Comparison of ENCODE assay signal across 1 cellular context in the genomic region with DNA sequence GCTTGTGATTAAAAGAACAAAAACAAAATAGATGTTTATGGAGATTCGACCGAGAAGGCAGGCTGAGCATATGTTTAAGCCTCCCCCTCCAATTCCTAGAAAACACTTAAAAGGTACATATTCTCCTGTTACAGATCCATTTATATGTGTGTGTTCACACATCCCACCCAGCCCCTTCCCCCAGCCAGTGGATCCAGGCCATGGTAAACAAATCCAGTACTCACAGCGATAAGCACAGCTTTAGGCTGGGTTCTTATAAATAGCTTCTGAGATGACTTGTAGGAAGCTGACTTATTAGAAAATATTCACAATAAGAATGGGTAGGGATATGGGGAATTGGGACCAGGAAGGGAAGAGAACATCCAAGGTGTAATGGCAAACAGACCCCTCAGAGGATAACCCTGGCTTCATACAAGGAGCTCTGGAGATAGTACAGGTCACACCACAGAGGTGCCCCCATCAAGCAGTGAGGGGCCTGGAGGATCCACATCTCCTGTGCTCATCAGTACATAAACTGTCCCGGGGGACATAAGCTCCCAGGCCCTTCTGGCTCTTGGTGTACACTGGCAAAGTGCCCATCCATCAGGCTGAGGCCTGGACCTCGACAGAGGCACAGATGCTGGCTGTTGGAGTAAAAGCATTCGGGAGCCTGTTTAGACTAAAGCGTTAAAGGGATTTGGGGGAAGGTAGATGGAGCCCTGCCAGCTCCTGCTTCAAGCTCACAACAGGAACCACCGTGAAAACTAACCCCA.
TF ChIP-seq lines count a peak whose summit lies in the region.

No MANE protein-coding gene starts in this region.

TF ChIP-seq in HEK293, 187 proteins besides CTCF, POLR2A, EP300 and RAD21 (continued from another document and continues in another):
- TF ChIP-seq, protein P1, sequence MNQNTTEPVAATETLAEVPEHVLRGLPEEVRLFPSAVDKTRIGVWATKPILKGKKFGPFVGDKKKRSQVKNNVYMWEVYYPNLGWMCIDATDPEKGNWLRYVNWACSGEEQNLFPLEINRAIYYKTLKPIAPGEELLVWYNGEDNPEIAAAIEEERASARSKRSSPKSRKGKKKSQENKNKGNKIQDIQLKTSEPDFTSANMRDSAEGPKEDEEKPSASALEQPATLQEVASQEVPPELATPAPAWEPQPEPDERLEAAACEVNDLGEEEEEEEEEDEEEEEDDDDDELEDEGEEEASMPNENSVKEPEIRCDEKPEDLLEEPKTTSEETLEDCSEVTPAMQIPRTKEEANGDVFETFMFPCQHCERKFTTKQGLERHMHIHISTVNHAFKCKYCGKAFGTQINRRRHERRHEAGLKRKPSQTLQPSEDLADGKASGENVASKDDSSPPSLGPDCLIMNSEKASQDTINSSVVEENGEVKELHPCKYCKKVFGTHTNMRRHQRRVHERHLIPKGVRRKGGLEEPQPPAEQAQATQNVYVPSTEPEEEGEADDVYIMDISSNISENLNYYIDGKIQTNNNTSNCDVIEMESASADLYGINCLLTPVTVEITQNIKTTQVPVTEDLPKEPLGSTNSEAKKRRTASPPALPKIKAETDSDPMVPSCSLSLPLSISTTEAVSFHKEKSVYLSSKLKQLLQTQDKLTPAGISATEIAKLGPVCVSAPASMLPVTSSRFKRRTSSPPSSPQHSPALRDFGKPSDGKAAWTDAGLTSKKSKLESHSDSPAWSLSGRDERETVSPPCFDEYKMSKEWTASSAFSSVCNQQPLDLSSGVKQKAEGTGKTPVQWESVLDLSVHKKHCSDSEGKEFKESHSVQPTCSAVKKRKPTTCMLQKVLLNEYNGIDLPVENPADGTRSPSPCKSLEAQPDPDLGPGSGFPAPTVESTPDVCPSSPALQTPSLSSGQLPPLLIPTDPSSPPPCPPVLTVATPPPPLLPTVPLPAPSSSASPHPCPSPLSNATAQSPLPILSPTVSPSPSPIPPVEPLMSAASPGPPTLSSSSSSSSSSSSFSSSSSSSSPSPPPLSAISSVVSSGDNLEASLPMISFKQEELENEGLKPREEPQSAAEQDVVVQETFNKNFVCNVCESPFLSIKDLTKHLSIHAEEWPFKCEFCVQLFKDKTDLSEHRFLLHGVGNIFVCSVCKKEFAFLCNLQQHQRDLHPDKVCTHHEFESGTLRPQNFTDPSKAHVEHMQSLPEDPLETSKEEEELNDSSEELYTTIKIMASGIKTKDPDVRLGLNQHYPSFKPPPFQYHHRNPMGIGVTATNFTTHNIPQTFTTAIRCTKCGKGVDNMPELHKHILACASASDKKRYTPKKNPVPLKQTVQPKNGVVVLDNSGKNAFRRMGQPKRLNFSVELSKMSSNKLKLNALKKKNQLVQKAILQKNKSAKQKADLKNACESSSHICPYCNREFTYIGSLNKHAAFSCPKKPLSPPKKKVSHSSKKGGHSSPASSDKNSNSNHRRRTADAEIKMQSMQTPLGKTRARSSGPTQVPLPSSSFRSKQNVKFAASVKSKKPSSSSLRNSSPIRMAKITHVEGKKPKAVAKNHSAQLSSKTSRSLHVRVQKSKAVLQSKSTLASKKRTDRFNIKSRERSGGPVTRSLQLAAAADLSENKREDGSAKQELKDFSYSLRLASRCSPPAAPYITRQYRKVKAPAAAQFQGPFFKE (tag by site-specific recombination; IDR thresholded peaks at IDR 0.05; ENCODE audit: borderline replicate concordance), result no peak
- TF ChIP-seq FEZF1 (tag by site-specific recombination; IDR thresholded peaks at IDR 0.05) (no peak), ZBTB17 (tag by site-specific recombination; IDR thresholded peaks at IDR 0.05) (peak; percentile 72), PRDM1 (tag by site-specific recombination; IDR thresholded peaks at IDR 0.05) (no peak), ZNF184 (tag by site-specific recombination; IDR thresholded peaks at IDR 0.05) (no peak), ZNF776 (tag by site-specific recombination; IDR thresholded peaks at IDR 0.05; ENCODE audit: borderline replicate concordance) (no peak), ZNF112 (tag by site-specific recombination; IDR thresholded peaks at IDR 0.05) (no peak), ZNF830 (tag by site-specific recombination; IDR thresholded peaks at IDR 0.05; ENCODE audit: low read depth) (no peak), SCRT1 (tag by site-specific recombination; IDR thresholded peaks at IDR 0.05; ENCODE audit: borderline replicate concordance) (no peak), ZNF747 (tag by site-specific recombination; IDR thresholded peaks at IDR 0.05) (no peak), REPIN1 (tag by site-specific recombination; IDR thresholded peaks at IDR 0.05; ENCODE audit: low read depth) (no peak), ZNF366 (tag by site-specific recombination; conservative IDR thresholded peaks at IDR 0.05) (peak; percentile 24; the same call in 1 of the 2 replicates), ZSCAN30 (tag by site-specific recombination; IDR thresholded peaks at IDR 0.05) (0 out of 2 replicates have a peak, but pooled peaks have one; percentile 40), ZNF341 (tag by site-specific recombination; IDR thresholded peaks at IDR 0.05; ENCODE audit: low read depth) (peak; percentile 41; the same call in 1 of the 2 replicates), ZNF707 (tag by site-specific recombination; IDR thresholded peaks at IDR 0.05) (no peak), ZNF610 (tag by site-specific recombination; IDR thresholded peaks at IDR 0.05; ENCODE audit: borderline replicate concordance) (no peak), ZFHX2 (tag by site-specific recombination; conservative IDR thresholded peaks at IDR 0.05) (peak; percentile 29; the same call in 1 of the 2 replicates), KLF10 (tag by site-specific recombination; IDR thresholded peaks at IDR 0.05) (no peak), YY1 (tag by site-specific recombination; IDR thresholded peaks at IDR 0.05) (no peak), ZNF155 (tag by site-specific recombination; IDR thresholded peaks at IDR 0.05) (no peak), ZNF571 (tag by site-specific recombination; IDR thresholded peaks at IDR 0.05) (no peak), ZNF629 (tag by site-specific recombination; IDR thresholded peaks at IDR 0.05) (no peak), MEIS1 (CRISPR knock-in tag; IDR thresholded peaks at IDR 0.05; ENCODE audit: borderline replicate concordance) (no peak), ZNF350 (tag by site-specific recombination; IDR thresholded peaks at IDR 0.05) (no peak), KLF16 (tag by site-specific recombination; IDR thresholded peaks at IDR 0.05) (no peak), ZNF248 (tag by site-specific recombination; IDR thresholded peaks at IDR 0.05) (no peak), ZNF140 (tag by site-specific recombination; IDR thresholded peaks at IDR 0.05) (no peak), ZNF473 (tag by site-specific recombination; IDR thresholded peaks at IDR 0.05) (no peak), ZNF311 (tag by site-specific recombination; IDR thresholded peaks at IDR 0.05; ENCODE audit: borderline replicate concordance) (no peak), IKZF3 (tag by site-specific recombination; IDR thresholded peaks at IDR 0.05) (0 out of 2 replicates have a peak, but pooled peaks have one; percentile 8), KLF1 (tag by site-specific recombination; IDR thresholded peaks at IDR 0.05) (no peak)
- TF ChIP-seq, protein P2, sequence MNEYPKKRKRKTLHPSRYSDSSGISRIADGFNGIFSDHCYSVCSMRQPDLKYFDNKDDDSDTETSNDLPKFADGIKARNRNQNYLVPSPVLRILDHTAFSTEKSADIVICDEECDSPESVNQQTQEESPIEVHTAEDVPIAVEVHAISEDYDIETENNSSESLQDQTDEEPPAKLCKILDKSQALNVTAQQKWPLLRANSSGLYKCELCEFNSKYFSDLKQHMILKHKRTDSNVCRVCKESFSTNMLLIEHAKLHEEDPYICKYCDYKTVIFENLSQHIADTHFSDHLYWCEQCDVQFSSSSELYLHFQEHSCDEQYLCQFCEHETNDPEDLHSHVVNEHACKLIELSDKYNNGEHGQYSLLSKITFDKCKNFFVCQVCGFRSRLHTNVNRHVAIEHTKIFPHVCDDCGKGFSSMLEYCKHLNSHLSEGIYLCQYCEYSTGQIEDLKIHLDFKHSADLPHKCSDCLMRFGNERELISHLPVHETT (tag by site-specific recombination; IDR thresholded peaks at IDR 0.05), result no peak
- TF ChIP-seq, protein P3, sequence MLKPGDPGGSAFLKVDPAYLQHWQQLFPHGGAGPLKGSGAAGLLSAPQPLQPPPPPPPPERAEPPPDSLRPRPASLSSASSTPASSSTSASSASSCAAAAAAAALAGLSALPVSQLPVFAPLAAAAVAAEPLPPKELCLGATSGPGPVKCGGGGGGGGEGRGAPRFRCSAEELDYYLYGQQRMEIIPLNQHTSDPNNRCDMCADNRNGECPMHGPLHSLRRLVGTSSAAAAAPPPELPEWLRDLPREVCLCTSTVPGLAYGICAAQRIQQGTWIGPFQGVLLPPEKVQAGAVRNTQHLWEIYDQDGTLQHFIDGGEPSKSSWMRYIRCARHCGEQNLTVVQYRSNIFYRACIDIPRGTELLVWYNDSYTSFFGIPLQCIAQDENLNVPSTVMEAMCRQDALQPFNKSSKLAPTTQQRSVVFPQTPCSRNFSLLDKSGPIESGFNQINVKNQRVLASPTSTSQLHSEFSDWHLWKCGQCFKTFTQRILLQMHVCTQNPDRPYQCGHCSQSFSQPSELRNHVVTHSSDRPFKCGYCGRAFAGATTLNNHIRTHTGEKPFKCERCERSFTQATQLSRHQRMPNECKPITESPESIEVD (tag by site-specific recombination; IDR thresholded peaks at IDR 0.05), result no peak
- TF ChIP-seq, protein P4, sequence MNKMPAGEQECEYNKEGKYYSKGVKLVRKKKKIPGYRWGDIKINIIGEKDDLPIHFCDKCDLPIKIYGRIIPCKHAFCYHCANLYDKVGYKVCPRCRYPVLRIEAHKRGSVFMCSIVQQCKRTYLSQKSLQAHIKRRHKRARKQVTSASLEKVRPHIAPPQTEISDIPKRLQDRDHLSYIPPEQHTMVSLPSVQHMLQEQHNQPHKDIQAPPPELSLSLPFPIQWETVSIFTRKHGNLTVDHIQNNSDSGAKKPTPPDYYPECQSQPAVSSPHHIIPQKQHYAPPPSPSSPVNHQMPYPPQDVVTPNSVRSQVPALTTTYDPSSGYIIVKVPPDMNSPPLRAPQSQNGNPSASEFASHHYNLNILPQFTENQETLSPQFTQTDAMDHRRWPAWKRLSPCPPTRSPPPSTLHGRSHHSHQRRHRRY (tag by site-specific recombination; IDR thresholded peaks at IDR 0.05), result no peak
- TF ChIP-seq, protein P5, sequence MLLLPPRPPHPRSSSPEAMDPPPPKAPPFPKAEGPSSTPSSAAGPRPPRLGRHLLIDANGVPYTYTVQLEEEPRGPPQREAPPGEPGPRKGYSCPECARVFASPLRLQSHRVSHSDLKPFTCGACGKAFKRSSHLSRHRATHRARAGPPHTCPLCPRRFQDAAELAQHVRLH (tag by site-specific recombination; IDR thresholded peaks at IDR 0.05), result no peak
- TF ChIP-seq, protein P6, sequence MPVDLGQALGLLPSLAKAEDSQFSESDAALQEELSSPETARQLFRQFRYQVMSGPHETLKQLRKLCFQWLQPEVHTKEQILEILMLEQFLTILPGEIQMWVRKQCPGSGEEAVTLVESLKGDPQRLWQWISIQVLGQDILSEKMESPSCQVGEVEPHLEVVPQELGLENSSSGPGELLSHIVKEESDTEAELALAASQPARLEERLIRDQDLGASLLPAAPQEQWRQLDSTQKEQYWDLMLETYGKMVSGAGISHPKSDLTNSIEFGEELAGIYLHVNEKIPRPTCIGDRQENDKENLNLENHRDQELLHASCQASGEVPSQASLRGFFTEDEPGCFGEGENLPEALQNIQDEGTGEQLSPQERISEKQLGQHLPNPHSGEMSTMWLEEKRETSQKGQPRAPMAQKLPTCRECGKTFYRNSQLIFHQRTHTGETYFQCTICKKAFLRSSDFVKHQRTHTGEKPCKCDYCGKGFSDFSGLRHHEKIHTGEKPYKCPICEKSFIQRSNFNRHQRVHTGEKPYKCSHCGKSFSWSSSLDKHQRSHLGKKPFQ (tag by site-specific recombination; IDR thresholded peaks at IDR 0.05), result peak; percentile 46; the same call in 1 of the 2 replicates
- TF ChIP-seq, protein P7, sequence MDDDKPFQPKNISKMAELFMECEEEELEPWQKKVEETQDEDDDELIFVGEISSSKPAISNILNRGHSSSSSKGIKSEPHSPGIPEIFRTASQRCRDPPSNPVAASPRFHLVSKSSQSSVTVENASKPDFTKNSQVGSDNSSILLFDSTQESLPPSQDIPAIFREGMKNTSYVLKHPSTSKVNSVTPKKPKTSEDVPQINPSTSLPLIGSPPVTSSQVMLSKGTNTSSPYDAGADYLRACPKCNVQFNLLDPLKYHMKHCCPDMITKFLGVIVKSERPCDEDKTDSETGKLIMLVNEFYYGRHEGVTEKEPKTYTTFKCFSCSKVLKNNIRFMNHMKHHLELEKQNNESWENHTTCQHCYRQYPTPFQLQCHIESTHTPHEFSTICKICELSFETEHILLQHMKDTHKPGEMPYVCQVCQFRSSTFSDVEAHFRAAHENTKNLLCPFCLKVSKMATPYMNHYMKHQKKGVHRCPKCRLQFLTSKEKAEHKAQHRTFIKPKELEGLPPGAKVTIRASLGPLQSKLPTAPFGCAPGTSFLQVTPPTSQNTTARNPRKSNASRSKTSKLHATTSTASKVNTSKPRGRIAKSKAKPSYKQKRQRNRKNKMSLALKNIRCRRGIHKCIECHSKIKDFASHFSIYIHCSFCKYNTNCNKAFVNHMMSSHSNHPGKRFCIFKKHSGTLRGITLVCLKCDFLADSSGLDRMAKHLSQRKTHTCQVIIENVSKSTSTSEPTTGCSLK (tag by site-specific recombination; IDR thresholded peaks at IDR 0.05), result no peak
- TF ChIP-seq, protein P8, sequence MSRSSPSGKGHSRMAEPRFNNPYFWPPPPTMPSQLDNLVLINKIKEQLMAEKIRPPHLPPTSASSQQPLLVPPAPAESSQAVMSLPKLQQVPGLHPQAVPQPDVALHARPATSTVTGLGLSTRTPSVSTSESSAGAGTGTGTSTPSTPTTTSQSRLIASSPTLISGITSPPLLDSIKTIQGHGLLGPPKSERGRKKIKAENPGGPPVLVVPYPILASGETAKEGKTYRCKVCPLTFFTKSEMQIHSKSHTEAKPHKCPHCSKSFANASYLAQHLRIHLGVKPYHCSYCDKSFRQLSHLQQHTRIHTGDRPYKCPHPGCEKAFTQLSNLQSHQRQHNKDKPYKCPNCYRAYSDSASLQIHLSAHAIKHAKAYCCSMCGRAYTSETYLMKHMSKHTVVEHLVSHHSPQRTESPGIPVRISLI (tag by site-specific recombination; IDR thresholded peaks at IDR 0.05), result no peak
- TF ChIP-seq, protein P9, sequence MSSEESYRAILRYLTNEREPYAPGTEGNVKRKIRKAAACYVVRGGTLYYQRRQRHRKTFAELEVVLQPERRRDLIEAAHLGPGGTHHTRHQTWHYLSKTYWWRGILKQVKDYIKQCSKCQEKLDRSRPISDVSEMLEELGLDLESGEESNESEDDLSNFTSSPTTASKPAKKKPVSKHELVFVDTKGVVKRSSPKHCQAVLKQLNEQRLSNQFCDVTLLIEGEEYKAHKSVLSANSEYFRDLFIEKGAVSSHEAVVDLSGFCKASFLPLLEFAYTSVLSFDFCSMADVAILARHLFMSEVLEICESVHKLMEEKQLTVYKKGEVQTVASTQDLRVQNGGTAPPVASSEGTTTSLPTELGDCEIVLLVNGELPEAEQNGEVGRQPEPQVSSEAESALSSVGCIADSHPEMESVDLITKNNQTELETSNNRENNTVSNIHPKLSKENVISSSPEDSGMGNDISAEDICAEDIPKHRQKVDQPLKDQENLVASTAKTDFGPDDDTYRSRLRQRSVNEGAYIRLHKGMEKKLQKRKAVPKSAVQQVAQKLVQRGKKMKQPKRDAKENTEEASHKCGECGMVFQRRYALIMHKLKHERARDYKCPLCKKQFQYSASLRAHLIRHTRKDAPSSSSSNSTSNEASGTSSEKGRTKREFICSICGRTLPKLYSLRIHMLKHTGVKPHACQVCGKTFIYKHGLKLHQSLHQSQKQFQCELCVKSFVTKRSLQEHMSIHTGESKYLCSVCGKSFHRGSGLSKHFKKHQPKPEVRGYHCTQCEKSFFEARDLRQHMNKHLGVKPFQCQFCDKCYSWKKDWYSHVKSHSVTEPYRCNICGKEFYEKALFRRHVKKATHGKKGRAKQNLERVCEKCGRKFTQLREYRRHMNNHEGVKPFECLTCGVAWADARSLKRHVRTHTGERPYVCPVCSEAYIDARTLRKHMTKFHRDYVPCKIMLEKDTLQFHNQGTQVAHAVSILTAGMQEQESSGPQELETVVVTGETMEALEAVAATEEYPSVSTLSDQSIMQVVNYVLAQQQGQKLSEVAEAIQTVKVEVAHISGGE (tag by site-specific recombination; conservative IDR thresholded peaks at IDR 0.05; ENCODE audit: low read depth), result no peak
